ENCODE assay signal across 8 cellular contexts in the genomic region with DNA sequence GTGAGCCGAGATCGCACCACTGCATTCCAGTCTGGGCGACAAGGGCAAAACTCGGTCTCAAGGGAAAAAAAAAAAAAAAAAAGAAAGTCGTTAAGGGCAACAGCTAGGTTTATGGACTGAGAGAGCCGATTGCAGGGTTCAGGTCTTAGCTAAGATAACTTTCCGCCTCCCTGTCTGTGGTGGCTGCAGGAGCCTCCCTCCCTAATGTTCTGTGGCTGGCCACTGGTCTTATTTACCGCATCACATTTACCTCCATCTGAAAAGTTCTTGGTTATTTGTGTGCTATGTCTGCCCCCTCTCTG. TPM values are rescaled to one million over a fixed set of nuclear protein-coding genes. Genes with fewer than 3 reads are reported as not detected.
A peak's percentile ranks its signal among the peaks of the same experiment; 100 is the strongest.
DNase-seq lines count a peak whose midpoint lies in the region; ATAC-seq, FAIRE-seq and TF ChIP-seq lines count a peak whose summit lies in the region.

No MANE protein-coding gene starts in this region.

- H3K4me1 ChIP-seq in keratinocyte (ENCODE audit: control insufficient read depth, extremely low read depth, insufficient read depth, low read length): peaks cover 17% of the 10 kb centered on the region
- H3K4me1 ChIP-seq in suprapubic skin: peaks cover 32% of the 10 kb centered on the region

- dilution Hi-C loops in keratinocyte (cut with MboI; ENCODE audit: extremely low pct_ligation_motif_present, low sequenced_read_pairs): no loop called here

- H3K27ac Mint-ChIP-seq in activated CD4-positive, alpha-beta T cell treated with anti-CD3 and anti-CD28 coated beads, Interleukin-2, amount 10 ng/mL, durations not matched to agents 7 days and 5 days: peak overlapping the region; percentile 84
- H3K27ac Mint-ChIP-seq in activated T-helper 17 cell treated with anti-CD3 and anti-CD28 coated beads, Interleukin-2, amount 50 U/mL, for 72 hours: peak overlapping the region; percentile 87

- H3K27ac ChIP-seq in keratinocyte (ENCODE audit: control insufficient read depth, insufficient read depth, low read length): peak overlapping the region; percentile 58
- peak overlapping the region; percentile 69 for H3K27ac ChIP-seq in suprapubic skin

- H3K9ac ChIP-seq in keratinocyte (ENCODE audit: control insufficient read depth, extremely low read depth, insufficient read depth, low read length): peak overlapping the region; percentile 79

- ATAC-seq in activated T-helper 17 cell treated with anti-CD3 and anti-CD28 coated beads, Interleukin-2, amount 50 U/mL, for 72 hours (replicated peaks): no peak

- DNase-seq in activated CD4-positive, alpha-beta T cell treated with anti-CD3 and anti-CD28 coated beads, Interleukin-2, amount 10 ng/mL, durations not matched to agents 7 days and 5 days: no peak
- no peak for DNase-seq in activated CD4-positive, alpha-beta T cell treated with anti-CD3 and anti-CD28 coated beads, Interleukin-2, amount 50 U/mL, for 4 hours
- DNase-seq in keratinocyte (ENCODE audit: low read depth, low spot score): no peak
- DNase-seq in suprapubic skin (ENCODE audit: low spot score in 2 of 2): no peak
- DNase-seq in T-helper 9 cell: no peak
- DNase-seq in GM20000 (ENCODE audit: low spot score): no peak
- DNase-seq in GM13976 (ENCODE audit: low spot score): no peak

- POLR2A ChIA-PET in activated CD4-positive, alpha-beta T cell treated with anti-CD3 and anti-CD28 coated beads, Interleukin-2, amount 10 ng/mL, durations not matched to agents 7 days and 5 days (lab: Charles Lee): no interaction called here

- no peak for TF ChIP-seq EP300 in suprapubic skin (IDR thresholded peaks at IDR 0.05)

- no peak for TF ChIP-seq CTCF in keratinocyte (optimal IDR thresholded peaks at IDR 0.05 in 1 of 3, IDR thresholded peaks at IDR 0.05 in 1 of 3, conservative IDR thresholded peaks at IDR 0.05 in 1 of 3; ENCODE audit: extremely low read depth in 1 of 3, insufficient read depth in 2 of 3, low read length in 3 of 3)
- TF ChIP-seq CTCF in suprapubic skin (IDR thresholded peaks at IDR 0.05): no peak
- TF ChIP-seq CTCF in GM20000 (IDR thresholded peaks at IDR 0.05; ENCODE audit: extremely low read depth, missing control alignments): no peak
- TF ChIP-seq CTCF in GM13976 (IDR thresholded peaks at IDR 0.05; ENCODE audit: borderline replicate concordance, control extremely low read depth, extremely low read depth, insufficient read depth, missing control alignments): no peak

- H3K9me3 Mint-ChIP-seq in activated CD4-positive, alpha-beta T cell treated with anti-CD3 and anti-CD28 coated beads, Interleukin-2, amount 10 ng/mL, durations not matched to agents 7 days and 5 days: no peaks in the 10 kb centered on the region
- H3K9me3 Mint-ChIP-seq in activated T-helper 17 cell treated with anti-CD3 and anti-CD28 coated beads, Interleukin-2, amount 50 U/mL, for 72 hours: no peaks in the 10 kb centered on the region

- H3K4me3 Mint-ChIP-seq in activated CD4-positive, alpha-beta T cell treated with anti-CD3 and anti-CD28 coated beads, Interleukin-2, amount 10 ng/mL, durations not matched to agents 7 days and 5 days: peak overlapping the region; percentile 77
- peak overlapping the region; percentile 91 for H3K4me3 Mint-ChIP-seq in activated T-helper 17 cell treated with anti-CD3 and anti-CD28 coated beads, Interleukin-2, amount 50 U/mL, for 72 hours

- no peaks in the 10 kb centered on the region for H3K9me1 ChIP-seq in keratinocyte (ENCODE audit: control insufficient read depth, extremely low read depth, insufficient read depth, low read length)

- in situ Hi-C loops in GM13976 (cut with MboI; ENCODE audit: low sequenced_read_pairs, unreplicated experiment): no loop called here

- H3K4me3 ChIP-seq in keratinocyte (ENCODE audit: control insufficient read depth in 2 of 3, extremely low read depth in 1 of 3, insufficient read depth in 2 of 3, low read depth in 1 of 3, low read length in 3 of 3) (peak overlapping the region; percentile 56 to 81 (median 78)), suprapubic skin (peak overlapping the region; percentile 54)

- H3K36me3 ChIP-seq in keratinocyte (ENCODE audit: control insufficient read depth in 2 of 2, extremely low read depth in 1 of 2, insufficient read depth in 2 of 2, low read length in 2 of 2) (no peaks in the 10 kb centered on the region), suprapubic skin (no peaks in the 10 kb centered on the region)

- H3K4me2 ChIP-seq in keratinocyte (ENCODE audit: control insufficient read depth, extremely low read depth, insufficient read depth, low read depth, low read length): peak overlapping the region; percentile 90

- H4K20me1 ChIP-seq in keratinocyte (ENCODE audit: control insufficient read depth, extremely low read depth, insufficient read depth, low read length): no peaks in the 10 kb centered on the region

- H3K36me3 Mint-ChIP-seq in activated CD4-positive, alpha-beta T cell treated with anti-CD3 and anti-CD28 coated beads, Interleukin-2, amount 10 ng/mL, durations not matched to agents 7 days and 5 days (ENCODE audit: low read depth): no peaks in the 10 kb centered on the region
- H3K36me3 Mint-ChIP-seq in activated T-helper 17 cell treated with anti-CD3 and anti-CD28 coated beads, Interleukin-2, amount 50 U/mL, for 72 hours (ENCODE audit: low read depth): no peaks in the 10 kb centered on the region

- no peaks in the 10 kb centered on the region for H3K27me3 ChIP-seq in keratinocyte (ENCODE audit: control insufficient read depth, extremely low read depth, insufficient read depth, low read length)
- H3K27me3 ChIP-seq in suprapubic skin: no peaks in the 10 kb centered on the region

- H3K79me2 ChIP-seq in keratinocyte (ENCODE audit: control insufficient read depth, insufficient read depth, low read length): peaks cover 3% of the 10 kb centered on the region

- 38% methylated on average over 8 of the region's 8 CpGs for WGBS in suprapubic skin

- no peak for FAIRE-seq in keratinocyte (lab: Jason Lieb, UNC)

- CTCF ChIA-PET in activated CD4-positive, alpha-beta T cell treated with anti-CD3 and anti-CD28 coated beads, Interleukin-2, amount 10 ng/mL, durations not matched to agents 7 days and 5 days (lab: Charles Lee): interaction anchor here (0.6 to 1.2 kb wide), 2 partner anchors 12 to 220 kb away, joined by 3 read pairs; no protein-coding TSS in a partner anchor

- H3K9me3 ChIP-seq in keratinocyte (ENCODE audit: control insufficient read depth, low read depth, low read length) (no peaks in the 10 kb centered on the region), suprapubic skin (no peaks in the 10 kb centered on the region)

- peaks cover 21% of the 10 kb centered on the region for H3K4me1 Mint-ChIP-seq in activated CD4-positive, alpha-beta T cell treated with anti-CD3 and anti-CD28 coated beads, Interleukin-2, amount 10 ng/mL, durations not matched to agents 7 days and 5 days
- H3K4me1 Mint-ChIP-seq in activated T-helper 17 cell treated with anti-CD3 and anti-CD28 coated beads, Interleukin-2, amount 50 U/mL, for 72 hours: peaks cover 5% of the 10 kb centered on the region

- peak overlapping the region; percentile 71 for H2AFZ ChIP-seq in keratinocyte (ENCODE audit: control insufficient read depth, low read length)

- no peak for TF ChIP-seq POLR2A in suprapubic skin (IDR thresholded peaks at IDR 0.05)

- no peaks in the 10 kb centered on the region for H3K27me3 Mint-ChIP-seq in activated CD4-positive, alpha-beta T cell treated with anti-CD3 and anti-CD28 coated beads, Interleukin-2, amount 10 ng/mL, durations not matched to agents 7 days and 5 days
- H3K27me3 Mint-ChIP-seq in activated T-helper 17 cell treated with anti-CD3 and anti-CD28 coated beads, Interleukin-2, amount 50 U/mL, for 72 hours: peaks cover 4% of the 10 kb centered on the region

RNA-seq across cellular contexts. Expression of a gene that starts 0.7 kb away (rescaled TPM):
- total RNA-seq in activated CD4-positive, alpha-beta T cell treated with anti-CD3 and anti-CD28 coated beads, Interleukin-2, amount 10 ng/mL, durations not matched to agents 7 days and 5 days: 10 to 100 TPM; 10.2 to 10.3 TPM
- total RNA-seq in activated T-helper 17 cell treated with anti-CD3 and anti-CD28 coated beads, Interleukin-2, amount 50 U/mL, for 72 hours: 10 to 100 TPM in 1 of 2 donors, 1 to 10 TPM in 1; 7.8 to 13.6 TPM
- polyA plus RNA-seq in keratinocyte: 0.54 to 2.4 TPM (median 1.0 TPM) in 3 replicates
- polyA plus RNA-seq in keratinocyte (2011; ENCODE audit: low read depth): 1.6 TPM
- polyA plus RNA-seq in keratinocyte (2011; cell fraction: cytosol; rRNA removed): 0.77 and 2.6 TPM in 2 replicates
- polyA plus RNA-seq in keratinocyte (2011; cell fraction: nucleus; rRNA removed): 5.1 and 8.8 TPM in 2 replicates
- 2.5 and 10.2 TPM in 2 replicates for polyA plus RNA-seq in keratinocyte (2012; ENCODE audit: low replicate concordance)
- polyA minus RNA-seq in keratinocyte: 0.54 to 7.5 TPM (median 0.86 TPM) in 3 replicates
- polyA minus RNA-seq in keratinocyte (2011; cell fraction: cytosol; rRNA and poly(A)+ RNA removed): 5.0 TPM
- polyA minus RNA-seq in keratinocyte (2011; cell fraction: nucleus; rRNA and poly(A)+ RNA removed): 3.2 and 3.5 TPM in 2 replicates
- 1 to 10 TPM; 4.1 to 6.3 (median 4.7) TPM for total RNA-seq in suprapubic skin

RNA-seq across cellular contexts. Expression of a gene that starts 45.9 kb away (rescaled TPM):
- 10 to 100 TPM in 1 of 2 experiments, 1 to 10 TPM in 1; 10.0 to 11.4 TPM for total RNA-seq in activated CD4-positive, alpha-beta T cell treated with anti-CD3 and anti-CD28 coated beads, Interleukin-2, amount 10 ng/mL, durations not matched to agents 7 days and 5 days
- total RNA-seq in activated T-helper 17 cell treated with anti-CD3 and anti-CD28 coated beads, Interleukin-2, amount 50 U/mL, for 72 hours: 10 to 100 TPM; 10.6 to 11.4 TPM
- polyA plus RNA-seq in keratinocyte: 0.68 to 2.0 TPM (median 1.3 TPM) in 3 replicates
- polyA plus RNA-seq in keratinocyte (2011; ENCODE audit: low read depth): 2.0 TPM
- polyA plus RNA-seq in keratinocyte (2011; cell fraction: cytosol; rRNA removed): 0.96 and 2.0 TPM in 2 replicates
- polyA plus RNA-seq in keratinocyte (2011; cell fraction: nucleus; rRNA removed): 2.1 and 2.7 TPM in 2 replicates
- polyA plus RNA-seq in keratinocyte (2012; ENCODE audit: low replicate concordance): 2.4 and 3.0 TPM in 2 replicates
- 0.83 to 3.1 TPM (median 2.3 TPM) in 3 replicates for polyA minus RNA-seq in keratinocyte
- 13.0 TPM for polyA minus RNA-seq in keratinocyte (2011; cell fraction: cytosol; rRNA and poly(A)+ RNA removed)
- 2.3 and 9.3 TPM in 2 replicates for polyA minus RNA-seq in keratinocyte (2011; cell fraction: nucleus; rRNA and poly(A)+ RNA removed)
- 10 to 100 TPM in 2 of 4 donors, 1 to 10 TPM in 2; 6.9 to 26.5 (median 11.5) TPM for total RNA-seq in suprapubic skin
